In genomic region chr4:8268211-8268610, GRCh38 we compare ENCODE assay signal across 28 cellular contexts. TPM values are rescaled to one million over a fixed set of nuclear protein-coding genes. Genes with fewer than 3 reads are reported as not detected.
"Had no signal": no experiment of that assay in that cellular context is flagged by ENCODE, and none has a peak within 500 bp of the region (broad histone marks: within the 10 kb centered on the region; RNA-seq: fewer than 3 reads in every experiment).

No MANE protein-coding gene starts in this region.

- H3K9me3 Mint-ChIP-seq: naive thymus-derived CD8-positive, alpha-beta T cell; natural killer cell treated with Interleukin-12 subunit alpha and Interleukin-12 subunit beta and Interleukin-15 and Interleukin-18, amount 100 ng/mL, for 72 hours; nephron progenitor cell; neural crest cell; stimulated activated effector memory CD8-positive, alpha-beta T cell treated with anti-CD3 and anti-CD28 coated beads, Interleukin-12 subunit alpha, Interleukin-12 subunit beta, amount 100 ng/mL, for 72 hours; stimulated activated naive B cell treated with anti-CD40 and anti-IgM and Interleukin-4, amounts not matched to agents 10 μg/mL and 1 μg/mL and 100 μg/mL, for 72 hours; stimulated activated naive CD8-positive, alpha-beta T cell treated with anti-CD3 and anti-CD28 coated beads, Interleukin-15, Interleukin-2, amounts not matched to agents 100 ng/mL and 50 ng/mL, for 24 hours had no signal

- H3K27me3 ChIP-seq: neutrophil, right atrium auricular region, right lobe of liver, sigmoid colon, thyroid gland, upper lobe of right lung, uterus had no signal

- H3K4me3 Mint-ChIP-seq: naive thymus-derived CD8-positive, alpha-beta T cell; natural killer cell treated with Interleukin-12 subunit alpha and Interleukin-12 subunit beta and Interleukin-15 and Interleukin-18, amount 100 ng/mL, for 72 hours; nephron progenitor cell; neural crest cell; stimulated activated effector memory CD8-positive, alpha-beta T cell treated with anti-CD3 and anti-CD28 coated beads, Interleukin-12 subunit alpha, Interleukin-12 subunit beta, amount 100 ng/mL, for 72 hours; stimulated activated naive B cell treated with anti-CD40 and anti-IgM and Interleukin-4, amounts not matched to agents 10 μg/mL and 1 μg/mL and 100 μg/mL, for 72 hours; stimulated activated naive CD8-positive, alpha-beta T cell treated with anti-CD3 and anti-CD28 coated beads, Interleukin-15, Interleukin-2, amounts not matched to agents 100 ng/mL and 50 ng/mL, for 24 hours had no signal

- H3K4me1 ChIP-seq: pancreas, prostate gland, right lobe of liver had no signal

- ATAC-seq: naive thymus-derived CD8-positive, alpha-beta T cell; natural killer cell treated with Interleukin-12 subunit alpha and Interleukin-12 subunit beta and Interleukin-15 and Interleukin-18, amount 100 ng/mL, for 72 hours; pancreas; right lobe of liver; stimulated activated effector memory CD8-positive, alpha-beta T cell treated with anti-CD3 and anti-CD28 coated beads, Interleukin-12 subunit alpha, Interleukin-12 subunit beta, amount 100 ng/mL, for 72 hours; stimulated activated naive B cell treated with anti-CD40 and anti-IgM and Interleukin-4, amounts not matched to agents 10 μg/mL and 1 μg/mL and 100 μg/mL, for 72 hours; upper lobe of right lung had no signal

- H3K36me3 ChIP-seq: neutrophil, pancreas, prostate gland, right atrium auricular region, right lobe of liver, sigmoid colon, stomach, thoracic aorta, thyroid gland, tibial nerve, upper lobe of right lung, uterus had no signal

- H3K4me1 Mint-ChIP-seq: stimulated activated effector memory CD8-positive, alpha-beta T cell treated with anti-CD3 and anti-CD28 coated beads, Interleukin-12 subunit alpha, Interleukin-12 subunit beta, amount 100 ng/mL, for 72 hours had no signal

- H3K4me3 ChIP-seq: pancreas, prostate gland, right atrium auricular region, right lobe of liver, sigmoid colon, stomach, thoracic aorta, thyroid gland, tibial nerve, upper lobe of right lung, uterus had no signal

- H3K36me3 Mint-ChIP-seq: naive thymus-derived CD8-positive, alpha-beta T cell; natural killer cell treated with Interleukin-12 subunit alpha and Interleukin-12 subunit beta and Interleukin-15 and Interleukin-18, amount 100 ng/mL, for 72 hours; stimulated activated effector memory CD8-positive, alpha-beta T cell treated with anti-CD3 and anti-CD28 coated beads, Interleukin-12 subunit alpha, Interleukin-12 subunit beta, amount 100 ng/mL, for 72 hours; stimulated activated naive B cell treated with anti-CD40 and anti-IgM and Interleukin-4, amounts not matched to agents 10 μg/mL and 1 μg/mL and 100 μg/mL, for 72 hours had no signal

- H3K27ac Mint-ChIP-seq: natural killer cell treated with Interleukin-12 subunit alpha and Interleukin-12 subunit beta and Interleukin-15 and Interleukin-18, amount 100 ng/mL, for 72 hours; nephron progenitor cell; stimulated activated effector memory CD8-positive, alpha-beta T cell treated with anti-CD3 and anti-CD28 coated beads, Interleukin-12 subunit alpha, Interleukin-12 subunit beta, amount 100 ng/mL, for 72 hours; stimulated activated naive B cell treated with anti-CD40 and anti-IgM and Interleukin-4, amounts not matched to agents 10 μg/mL and 1 μg/mL and 100 μg/mL, for 72 hours; stimulated activated naive CD8-positive, alpha-beta T cell treated with anti-CD3 and anti-CD28 coated beads, Interleukin-15, Interleukin-2, amounts not matched to agents 100 ng/mL and 50 ng/mL, for 24 hours had no signal

- H3K9me3 ChIP-seq: neutrophil, pancreas, prostate gland, right atrium auricular region, right lobe of liver, sigmoid colon, stomach, thoracic aorta, thyroid gland, tibial nerve, upper lobe of right lung, uterus had no signal

- H3K27ac ChIP-seq: pancreas, prostate gland, right lobe of liver, thoracic aorta, thyroid gland, upper lobe of right lung had no signal

- DNase-seq: naive thymus-derived CD8-positive, alpha-beta T cell; nephron progenitor cell; nucleus accumbens; retina; right lobe of liver; sigmoid colon; small intestine; stimulated activated CD4-positive, alpha-beta T cell treated with anti-CD3 and anti-CD28 coated beads, Interleukin-15, amount 100 ng/mL, for 24 hours; stimulated activated CD4-positive, alpha-beta T cell treated with anti-CD3 and anti-CD28 coated beads, Interleukin-2, amount 100 ng/mL, for 24 hours; stimulated activated CD4-positive, alpha-beta T cell treated with anti-CD3 and anti-CD28 coated beads, Interleukin-2, amount 100 ng/mL, for 48 hours; stimulated activated CD4-positive, alpha-beta T cell treated with anti-CD3 and anti-CD28 coated beads, Interleukin-4, amount 100 ng/mL, for 24 hours; stimulated activated naive B cell treated with anti-CD40 and anti-IgM and Interleukin-4, amounts not matched to agents 10 μg/mL and 1 μg/mL and 100 μg/mL, for 72 hours; stimulated activated naive CD4-positive, alpha-beta T cell treated with Interleukin-2 at 50 U/mL for 16 hours; stomach; thyroid gland; trophoblast cell; upper lobe of right lung; uterus had no signal

RNA-seq across cellular contexts. Expression of gene HTRA3, which starts 1.3 kb away (rescaled TPM):
- total RNA-seq: naive thymus-derived CD8-positive, alpha-beta T cell; natural killer cell treated with Interleukin-12 subunit alpha and Interleukin-12 subunit beta and Interleukin-15 and Interleukin-18, amount 100 ng/mL, for 72 hours had no signal
